8 cellular contexts compared by ENCODE assay signal in the genomic region with DNA sequence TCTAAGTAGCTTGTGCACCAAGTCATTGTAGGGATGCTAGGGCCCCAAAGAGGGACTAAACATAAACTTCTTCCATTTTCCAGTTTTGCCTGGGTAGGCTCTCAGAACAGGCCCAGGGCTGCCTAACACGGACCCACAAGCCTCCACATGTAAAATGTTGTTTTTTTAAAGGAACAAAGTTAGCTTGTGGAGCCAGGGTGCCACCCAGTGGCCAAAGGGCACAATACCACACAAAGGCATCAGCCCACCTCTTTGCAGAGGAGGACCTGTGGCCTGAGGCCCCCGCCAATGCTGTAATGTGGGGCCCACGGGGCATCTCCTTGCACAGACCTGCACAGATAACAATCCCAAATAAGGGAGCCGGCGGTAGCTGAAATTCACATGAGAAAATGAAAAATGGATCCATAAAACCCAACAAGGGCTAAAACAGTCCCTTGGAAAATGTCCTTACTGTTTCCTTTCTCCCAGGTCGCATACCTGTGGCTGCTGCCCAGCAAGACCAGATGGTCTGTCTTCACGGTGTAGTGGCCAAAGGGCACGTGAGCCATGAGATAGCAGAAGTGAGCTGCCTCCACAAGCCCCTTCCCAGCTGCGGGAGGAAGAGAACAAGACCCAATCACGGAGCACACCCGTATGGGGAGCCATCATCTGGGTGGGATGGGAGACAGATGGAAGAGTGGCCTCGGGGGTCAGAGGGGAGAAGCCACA. TPM values are rescaled to one million over a fixed set of nuclear protein-coding genes. Genes with fewer than 3 reads are reported as not detected.
DNase-seq lines count a peak whose midpoint lies in the region; ATAC-seq, FAIRE-seq and TF ChIP-seq lines count a peak whose summit lies in the region.

No MANE protein-coding gene starts in this region.

- TF ChIP-seq CTCF in kidney (IDR thresholded peaks at IDR 0.05; ENCODE audit: borderline replicate concordance, extremely low read depth, insufficient read depth) = peak; percentile 64

- no peak overlapping the region for H3K9ac ChIP-seq in kidney (ENCODE audit: low read length in 2 of 2)

- TF ChIP-seq RAD21 in Ishikawa (IDR thresholded peaks at IDR 0.05; ENCODE audit: low read depth) = peak; percentile 84

- H3K4me3 ChIP-seq in kidney (ENCODE audit: low read length in 2 of 2) = no peak overlapping the region

- H3K9me3 ChIP-seq in kidney (ENCODE audit: control insufficient read depth in 1 of 2, low read length in 2 of 2) = no peaks in the 10 kb centered on the region

- TF ChIP-seq EP300 in Ishikawa (IDR thresholded peaks at IDR 0.05; ENCODE audit: borderline replicate concordance) = no peak

- peaks cover 0 to 9% of the 10 kb centered on the region in 2 donors for H3K4me1 ChIP-seq in kidney (ENCODE audit: control insufficient read depth in 1 of 2, insufficient read depth in 1 of 2, low read depth in 1 of 2, low read length in 2 of 2)

- peak; percentile 60 for ATAC-seq in GM19467 (IDR thresholded peaks at IDR 0.05; ENCODE audit: unreplicated experiment)

- intact Hi-C loops in kidney (cut with DNase I) = no loop called here

- peak; percentile 59 to 93 (median 80) for DNase-seq in NCI-H1417 (lab: John Stamatoyannopoulos, UW)
- no peak for DNase-seq in NCI-H1417 treated with DMSO at 0.1 percent for 48 hours (lab: John Stamatoyannopoulos, UW)
- peak; percentile 77 for DNase-seq in OCI-M1 (lab: John Stamatoyannopoulos, UW)
- peak; percentile 20 for DNase-seq in brain pericyte (ENCODE audit: low read depth, low spot score)
- DNase-seq in kidney = peak; percentile 62
- DNase-seq in superior temporal gyrus (ENCODE audit: extremely low spot score) = peak; percentile 86

- no peak for FAIRE-seq in kidney (lab: Jason Lieb, UNC)

- peaks cover 0 to 5% of the 10 kb centered on the region in 2 donors for H3K36me3 ChIP-seq in kidney (ENCODE audit: control insufficient read depth in 1 of 2, insufficient read depth in 2 of 2, low read length in 2 of 2)

- H3K27ac ChIP-seq in kidney (ENCODE audit: low read depth in 2 of 2, low read length in 2 of 2) = no peak overlapping the region

TF ChIP-seq in Ishikawa, 13 proteins besides CTCF, POLR2A, EP300 and RAD21:
- TF ChIP-seq ZBTB7A (IDR thresholded peaks at IDR 0.05; ENCODE audit: low read depth) (no peak), YY1 (IDR thresholded peaks at IDR 0.05; ENCODE audit: low read depth) (no peak), CREB1 (IDR thresholded peaks at IDR 0.05; ENCODE audit: low read depth) (no peak), REST (IDR thresholded peaks at IDR 0.05; ENCODE audit: low read depth) (no peak), TAF1 (IDR thresholded peaks at IDR 0.05; ENCODE audit: low read depth) (no peak), CEBPB (IDR thresholded peaks at IDR 0.05) (no peak)
- TF ChIP-seq, protein P1, sequence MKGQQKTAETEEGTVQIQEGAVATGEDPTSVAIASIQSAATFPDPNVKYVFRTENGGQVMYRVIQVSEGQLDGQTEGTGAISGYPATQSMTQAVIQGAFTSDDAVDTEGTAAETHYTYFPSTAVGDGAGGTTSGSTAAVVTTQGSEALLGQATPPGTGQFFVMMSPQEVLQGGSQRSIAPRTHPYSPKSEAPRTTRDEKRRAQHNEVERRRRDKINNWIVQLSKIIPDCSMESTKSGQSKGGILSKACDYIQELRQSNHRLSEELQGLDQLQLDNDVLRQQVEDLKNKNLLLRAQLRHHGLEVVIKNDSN (IDR thresholded peaks at IDR 0.05) = no peak

RNA-seq across cellular contexts. Expression of gene SEC16B, which starts 23.8 kb away (rescaled TPM):
- total RNA-seq in kidney = 4.8 TPM
- 3.5 TPM for polyA plus RNA-seq in kidney (ENCODE audit: insufficient read depth, low read depth, low replicate concordance)
